In genomic region chr16:1705688-1706385, GRCh38 we compare ENCODE assay signal across 8 cellular contexts. TPM values are rescaled to one million over a fixed set of nuclear protein-coding genes. Genes with fewer than 3 reads are reported as not detected.
A peak's percentile ranks its signal among the peaks of the same experiment; 100 is the strongest.
DNase-seq lines count a peak whose midpoint lies in the region; ATAC-seq lines count a peak whose summit lies in the region.

A gene with protein sequence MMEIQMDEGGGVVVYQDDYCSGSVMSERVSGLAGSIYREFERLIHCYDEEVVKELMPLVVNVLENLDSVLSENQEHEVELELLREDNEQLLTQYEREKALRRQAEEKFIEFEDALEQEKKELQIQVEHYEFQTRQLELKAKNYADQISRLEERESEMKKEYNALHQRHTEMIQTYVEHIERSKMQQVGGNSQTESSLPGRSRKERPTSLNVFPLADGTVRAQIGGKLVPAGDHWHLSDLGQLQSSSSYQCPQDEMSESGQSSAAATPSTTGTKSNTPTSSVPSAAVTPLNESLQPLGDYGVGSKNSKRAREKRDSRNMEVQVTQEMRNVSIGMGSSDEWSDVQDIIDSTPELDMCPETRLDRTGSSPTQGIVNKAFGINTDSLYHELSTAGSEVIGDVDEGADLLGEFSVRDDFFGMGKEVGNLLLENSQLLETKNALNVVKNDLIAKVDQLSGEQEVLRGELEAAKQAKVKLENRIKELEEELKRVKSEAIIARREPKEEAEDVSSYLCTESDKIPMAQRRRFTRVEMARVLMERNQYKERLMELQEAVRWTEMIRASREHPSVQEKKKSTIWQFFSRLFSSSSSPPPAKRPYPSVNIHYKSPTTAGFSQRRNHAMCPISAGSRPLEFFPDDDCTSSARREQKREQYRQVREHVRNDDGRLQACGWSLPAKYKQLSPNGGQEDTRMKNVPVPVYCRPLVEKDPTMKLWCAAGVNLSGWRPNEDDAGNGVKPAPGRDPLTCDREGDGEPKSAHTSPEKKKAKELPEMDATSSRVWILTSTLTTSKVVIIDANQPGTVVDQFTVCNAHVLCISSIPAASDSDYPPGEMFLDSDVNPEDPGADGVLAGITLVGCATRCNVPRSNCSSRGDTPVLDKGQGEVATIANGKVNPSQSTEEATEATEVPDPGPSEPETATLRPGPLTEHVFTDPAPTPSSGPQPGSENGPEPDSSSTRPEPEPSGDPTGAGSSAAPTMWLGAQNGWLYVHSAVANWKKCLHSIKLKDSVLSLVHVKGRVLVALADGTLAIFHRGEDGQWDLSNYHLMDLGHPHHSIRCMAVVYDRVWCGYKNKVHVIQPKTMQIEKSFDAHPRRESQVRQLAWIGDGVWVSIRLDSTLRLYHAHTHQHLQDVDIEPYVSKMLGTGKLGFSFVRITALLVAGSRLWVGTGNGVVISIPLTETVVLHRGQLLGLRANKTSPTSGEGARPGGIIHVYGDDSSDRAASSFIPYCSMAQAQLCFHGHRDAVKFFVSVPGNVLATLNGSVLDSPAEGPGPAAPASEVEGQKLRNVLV (N-terminal part only) (plus strand): TSS chr16:1706195. CDS start chr16:1706340, 145 bp downstream.

- peak within 1 kb of the TSS; percentile 97 to 99 (median 99) for H3K27ac Mint-ChIP-seq in IgD-negative memory B cell

- H3K36me3 Mint-ChIP-seq in IgD-negative memory B cell = no peaks in the 10 kb centered on the region

- H3K27me3 Mint-ChIP-seq in IgD-negative memory B cell = no peaks in the 10 kb centered on the region

- ATAC-seq in GM21529 (IDR thresholded peaks at IDR 0.05; ENCODE audit: unreplicated experiment) = peak; percentile 70

- 0 to 1% methylated on average over 62 to 79 of the region's 79 CpGs for WGBS in esophagus, 2 donors

- H3K4me3 ChIP-seq in esophagus (ENCODE audit: low read depth in 1 of 2, low read length in 2 of 2) (peak within 1 kb of the TSS; percentile 71 to 87), muscle layer of duodenum (ENCODE audit: low read depth in 1 of 2, low read length in 2 of 2) (peak within 1 kb of the TSS; percentile 83 to 84)

- no peaks in the 10 kb centered on the region for H3K27me3 ChIP-seq in esophagus (ENCODE audit: control insufficient read depth in 1 of 2, insufficient read depth in 2 of 2, low read length in 2 of 2)
- no peaks in the 10 kb centered on the region for H3K27me3 ChIP-seq in muscle layer of duodenum (ENCODE audit: low read depth, low read length)

- H3K9me3 Mint-ChIP-seq in IgD-negative memory B cell = no peaks in the 10 kb centered on the region

- H3K4me1 Mint-ChIP-seq in IgD-negative memory B cell = peaks cover 8 to 29% (median 16%) of the 10 kb centered on the region in 3 donors

- peak; percentile 75 for DNase-seq in DMS153 treated with DMSO at 0.1 percent for 48 hours (lab: John Stamatoyannopoulos, UW; ENCODE audit: unreplicated experiment)
- DNase-seq in OCI-M1 (lab: John Stamatoyannopoulos, UW) = peak; percentile 93
- DNase-seq in activated T-cell treated with anti-CD3 and anti-CD28 coated beads, Interleukin-2, amount 50 U/mL, for 1 hour = peak; percentile 100
- DNase-seq in stimulated activated CD8-positive, alpha-beta memory T cell treated with anti-CD3 and anti-CD28 coated beads, Interleukin-7, amount 100 ng/mL, for 24 hours (ENCODE audit: low read depth) = peak; percentile 88

- H3K4me1 ChIP-seq in esophagus (ENCODE audit: control insufficient read depth in 2 of 2, insufficient read depth in 2 of 2, low read length in 1 of 2) (peaks cover 3 to 11% of the 10 kb centered on the region in 2 donors), muscle layer of duodenum (ENCODE audit: control insufficient read depth in 1 of 2, insufficient read depth in 2 of 2, low read length in 2 of 2) (peaks cover 7 to 24% of the 10 kb centered on the region in 2 donors)

- H3K9me3 ChIP-seq in esophagus (ENCODE audit: control insufficient read depth in 2 of 2, insufficient read depth in 1 of 2, low read depth in 1 of 2, low read length in 1 of 2) (no peaks in the 10 kb centered on the region), muscle layer of duodenum (ENCODE audit: control insufficient read depth in 1 of 2, low read length in 2 of 2) (no peaks in the 10 kb centered on the region)

- H3K27ac ChIP-seq in esophagus (ENCODE audit: low read depth in 2 of 2, low read length in 1 of 2) = peak within 1 kb of the TSS; percentile 86 to 98
- H3K27ac ChIP-seq in muscle layer of duodenum (ENCODE audit: low read length) = peak within 1 kb of the TSS; percentile 85

- H3K4me3 Mint-ChIP-seq in IgD-negative memory B cell = peak within 1 kb of the TSS; percentile 96 to 99 (median 98)

- H3K36me3 ChIP-seq in esophagus (ENCODE audit: control insufficient read depth in 2 of 2, insufficient read depth in 2 of 2, low read length in 1 of 2) (peaks cover 0 to 4% of the 10 kb centered on the region in 2 donors), muscle layer of duodenum (ENCODE audit: control insufficient read depth in 1 of 2, insufficient read depth in 2 of 2, low read length in 2 of 2) (peaks cover 9 to 10% of the 10 kb centered on the region in 2 donors)

RNA-seq across cellular contexts. Expression of the gene that starts here (rescaled TPM):
- polyA plus RNA-seq in IgD-negative memory B cell = 5.9 TPM
- 10 to 100 TPM; 21.6 to 73.8 TPM for polyA plus RNA-seq in esophagus

Comparison
In these comparisons a context has a peak if more than half of its experiments do, and no peak if none do; other contexts are left out.
1. Peak in every context shown above with its lines: DNase-seq, ATAC-seq, H3K4me3 ChIP-seq and H3K27ac ChIP-seq.